In the genomic region with DNA sequence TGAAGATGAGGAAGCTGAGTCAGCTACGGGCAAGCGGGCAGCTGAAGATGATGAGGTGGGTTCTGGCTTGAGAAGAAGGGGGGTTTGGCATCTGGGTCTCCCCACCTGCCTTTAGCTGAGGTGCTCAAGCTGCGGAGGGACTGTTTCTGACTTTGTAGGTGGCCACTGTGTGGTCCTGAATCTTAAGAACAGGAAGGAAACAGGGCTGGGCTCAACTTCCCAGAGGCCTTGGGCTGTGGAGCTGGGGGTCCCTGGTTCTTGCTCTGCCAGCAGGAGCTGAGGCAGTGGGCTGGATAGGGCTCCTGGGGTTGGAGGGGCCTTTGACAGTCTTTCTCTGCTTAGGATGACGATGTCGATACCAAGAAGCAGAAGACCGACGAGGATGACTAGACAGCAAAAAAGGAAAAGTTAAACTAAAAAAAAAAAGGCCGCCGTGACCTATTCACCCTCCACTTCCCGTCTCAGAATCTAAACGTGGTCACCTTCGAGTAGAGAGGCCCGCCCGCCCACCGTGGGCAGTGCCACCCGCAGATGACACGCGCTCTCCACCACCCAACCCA, we compare ENCODE assay signal across 8 cellular contexts. TPM values are rescaled to one million over a fixed set of nuclear protein-coding genes. Genes with fewer than 3 reads are reported as not detected.
DNase-seq lines count a peak whose midpoint lies in the region; TF ChIP-seq lines count a peak whose summit lies in the region.
"Not testable (repeated sequence)": the region's sequence is repeated elsewhere in the genome, so short reads cannot be mapped to it uniquely, and the experiment has no call there.

No MANE protein-coding gene starts in this region.

- H3K4me3 ChIP-seq in dorsolateral prefrontal cortex: peak overlapping the region in 48 of 59 donors; percentile 19 to 100 (median 97)
- H3K4me3 ChIP-seq in iPS-18c (ENCODE audit: insufficient read depth, low read depth, low read length): peak overlapping the region; percentile 83

- H3K4me1 Mint-ChIP-seq in progenitor cell of endocrine pancreas (ENCODE audit: low read depth): peaks cover 17% of the 10 kb centered on the region

- in situ Hi-C loops in KBM-7 (cut with MboI; ENCODE audit: low pct_unique_long_range_greater_than_20kb, low sequenced_read_pairs): not testable (repeated sequence)

- H3K9me3 Mint-ChIP-seq in progenitor cell of endocrine pancreas (ENCODE audit: low read depth): not testable (repeated sequence)

- peaks cover 21% of the 10 kb centered on the region for H3K36me3 Mint-ChIP-seq in progenitor cell of endocrine pancreas (ENCODE audit: insufficient read depth)

- H3K27me3 Mint-ChIP-seq in progenitor cell of endocrine pancreas: not testable (repeated sequence)

- DNase-seq in CD1c-positive myeloid dendritic cell (ENCODE audit: extremely low spot score) (peak; percentile 66), KBM-7 (peak; percentile 35)
- peak; percentile 24 for DNase-seq in activated effector memory CD4-positive, alpha-beta T cell treated with Interleukin-2 at 50 U/mL for 16 hours
- DNase-seq in dorsolateral prefrontal cortex; progenitor cell of endocrine pancreas (ENCODE audit: low spot score, unreplicated experiment): not testable (repeated sequence)
- peak in 5 of 6 experiments; percentile 13 to 46 (median 43) for DNase-seq in stimulated activated naive CD4-positive, alpha-beta T cell (lab: John Stamatoyannopoulos, UW)

- H3K27me3 ChIP-seq in dorsolateral prefrontal cortex: not testable (repeated sequence)

- H3K27ac Mint-ChIP-seq in progenitor cell of endocrine pancreas: peak overlapping the region; percentile 84

- TF ChIP-seq CTCF in VCaP (conservative IDR thresholded peaks at IDR 0.05); dorsolateral prefrontal cortex (IDR thresholded peaks at IDR 0.05 in 54 of 56, conservative IDR thresholded peaks at IDR 0.05 in 2 of 56; ENCODE audit: low read depth in 1 of 56, partially characterized antibody in 56 of 56); progenitor cell of endocrine pancreas (IDR thresholded peaks at IDR 0.05; ENCODE audit: unreplicated experiment): not testable (repeated sequence)

- H3K9me3 ChIP-seq in iPS-18c (ENCODE audit: control insufficient read depth, insufficient read depth, low read length): not testable (repeated sequence)

- peak overlapping the region; percentile 87 for H3K4me3 Mint-ChIP-seq in progenitor cell of endocrine pancreas (ENCODE audit: low read depth)

- H3K27ac ChIP-seq in VCaP (peak overlapping the region; percentile 95), dorsolateral prefrontal cortex (peak overlapping the region in 53 of 59 donors; percentile 1 to 100 (median 100))

- intact Hi-C loops in dorsolateral prefrontal cortex (cut with DNase I): loop anchor here in 1 of 2 donors (10.0 kb wide), 1 partner anchor 198 kb away; no protein-coding TSS in a partner anchor

RNA-seq across cellular contexts. Expression of gene PTMA, which starts 4.2 kb away (rescaled TPM):
- total RNA-seq in dorsolateral prefrontal cortex: 1,000 to 10,000 TPM in 1 of 120 experiments, 100 to 1,000 TPM in 119; 326 to 1,103 (median 509) TPM
- 1,066 and 1,116 TPM in 2 replicates for total RNA-seq in progenitor cell of endocrine pancreas
